25 cellular contexts compared by ENCODE assay signal in genomic region chr22:28379075-28379806, GRCh38.
DNase-seq lines count a peak whose midpoint lies in the region; ATAC-seq, FAIRE-seq and TF ChIP-seq lines count a peak whose summit lies in the region.
"Had no signal": no experiment of that assay in that cellular context is flagged by ENCODE, and none has a peak within 500 bp of the region (broad histone marks: within the 10 kb centered on the region; RNA-seq: fewer than 3 reads in every experiment).

No MANE protein-coding gene starts in this region.

- H4K12ac ChIP-seq in trophoblast cell (ENCODE audit: low read depth, low read length) = no peak overlapping the region

- no peak for TF ChIP-seq POLR2A in H1 (IDR thresholded peaks at IDR 0.05; ENCODE audit: control extremely low read depth in 1 of 2, low read depth in 2 of 2, low read length in 2 of 2)

- H4K8ac ChIP-seq in H1 (ENCODE audit: extremely low read depth, insufficient read depth, low read length) (no peak overlapping the region), trophoblast cell (ENCODE audit: low read depth, low read length) (no peak overlapping the region)

- no peak overlapping the region for H2BK120ac ChIP-seq in H1 (replicated peaks; ENCODE audit: low read depth, low read length)
- no peak overlapping the region for H2BK120ac ChIP-seq in trophoblast cell (ENCODE audit: insufficient read depth, low read length, poor library complexity)

- no peak overlapping the region for H3K4me2 ChIP-seq in H1 (ENCODE audit: insufficient read depth in 1 of 2, low read depth in 2 of 2, low read length in 2 of 2)
- H3K4me2 ChIP-seq in trophoblast cell (ENCODE audit: low read length) = no peak overlapping the region

- no peak overlapping the region for H3K18ac ChIP-seq in H1 (ENCODE audit: extremely low read depth, low read length)
- H3K18ac ChIP-seq in trophoblast cell (ENCODE audit: low read length) = no peak overlapping the region

- CTCF ChIA-PET in H1 (lab: Charles Lee; ENCODE audit: partially characterized antibody) = interaction anchor here (0.9 kb wide), 1 partner anchor 249 kb away, joined by 4 read pairs; no protein-coding TSS in a partner anchor

- H3K79me1 ChIP-seq in H1 (ENCODE audit: low read depth, low read length) (no peaks in the 10 kb centered on the region), trophoblast cell (ENCODE audit: low read length) (no peaks in the 10 kb centered on the region)

- H3K27ac ChIP-seq in H1 (ENCODE audit: low read depth, low read length) (no peak overlapping the region), upper lobe of right lung (no peak overlapping the region), trophoblast cell (ENCODE audit: low read depth, low read length) (no peak overlapping the region)
- H3K27ac ChIP-seq: dorsolateral prefrontal cortex, HL-60, suprapubic skin had no signal

- H3K23ac ChIP-seq in H1 (ENCODE audit: insufficient read length) (no peak overlapping the region), trophoblast cell (ENCODE audit: low read length) (no peak overlapping the region)

- no peak overlapping the region for H2BK15ac ChIP-seq in H1 (ENCODE audit: low read length)

- H3K4me1 ChIP-seq in H1 (replicated peaks in 1 of 4; ENCODE audit: control insufficient read depth in 3 of 4, insufficient read depth in 4 of 4, low read length in 3 of 4) (peaks cover 0 to 2% (median 0%) of the 10 kb centered on the region in 4 experiments; a peak in 2 of 7 replicates), upper lobe of right lung (peaks cover 31% of the 10 kb centered on the region), trophoblast cell (ENCODE audit: control insufficient read depth in 1 of 2, insufficient read depth in 2 of 2, low read length in 2 of 2) (peaks cover 0 to 1% of the 10 kb centered on the region in 2 experiments)

- no peak for TF ChIP-seq RAD21 in H1 (IDR thresholded peaks at IDR 0.05 in 1 of 2, conservative IDR thresholded peaks at IDR 0.05 in 1 of 2; ENCODE audit: low read depth in 2 of 2, low read length in 2 of 2)

- no peak for DNase-seq in natural killer cell treated with Interleukin-12 subunit alpha and Interleukin-12 subunit beta and Interleukin-15 and Interleukin-18, amount 100 ng/mL, for 72 hours (ENCODE audit: low spot score)
- no peak for DNase-seq in natural killer cell
- DNase-seq in NOMO-1 treated with dmso at 0.1 percent for 144 hours (lab: John Stamatoyannopoulos, UW; ENCODE audit: unreplicated experiment) = peak; percentile 49
- no peak for DNase-seq in H1 (ENCODE audit: low read depth in 1 of 2, low spot score in 2 of 2)
- DNase-seq in upper lobe of right lung = no peak
- no peak for DNase-seq in trophoblast cell
- DNase-seq: activated CD4-positive, alpha-beta T cell treated with anti-CD3 and anti-CD28 coated beads for 4 hours; activated naive CD4-positive, alpha-beta T cell treated with anti-CD3 and anti-CD28 coated beads, Interleukin-2, amount 50 U/mL, for 16 hours; CD4-positive, alpha-beta memory T cell; dorsolateral prefrontal cortex; foreskin melanocyte; immature natural killer cell; left ventricle myocardium superior; NCI-H187; NCI-H526 treated with DMSO at 0.1 percent for 48 hours; posterior cingulate gyrus; stimulated activated CD8-positive, alpha-beta memory T cell treated with anti-CD3 and anti-CD28 coated beads, Interleukin-4, amount 100 ng/mL, for 48 hours had no signal

- H3K4me3 ChIP-seq in H1 (ENCODE audit: extremely low read depth in 1 of 4, insufficient read depth in 2 of 4, low read depth in 3 of 4, low read length in 4 of 4) = no peak overlapping the region
- H3K4me3 ChIP-seq in upper lobe of right lung = no peak overlapping the region
- H3K4me3 ChIP-seq in trophoblast cell (ENCODE audit: low read depth, low read length) = no peak overlapping the region
- H3K4me3 ChIP-seq: dorsolateral prefrontal cortex, suprapubic skin had no signal

- no peaks in the 10 kb centered on the region for H3K36me3 Mint-ChIP-seq in natural killer cell treated with Interleukin-12 subunit alpha and Interleukin-12 subunit beta and Interleukin-15 and Interleukin-18, amount 100 ng/mL, for 72 hours
- H3K36me3 Mint-ChIP-seq in natural killer cell = no peaks in the 10 kb centered on the region
- H3K36me3 Mint-ChIP-seq: CD4-positive, alpha-beta memory T cell; IgD-negative memory B cell; immature natural killer cell had no signal

- POLR2A ChIA-PET in H1 (lab: Charles Lee; ENCODE audit: partially characterized antibody) = no interaction called here

- no peaks in the 10 kb centered on the region for H4K20me1 ChIP-seq in H1 (replicated peaks in 1 of 2; ENCODE audit: control insufficient read depth in 1 of 2, insufficient read depth in 2 of 2, low read length in 2 of 2)

- H2BK20ac ChIP-seq in H1 (ENCODE audit: low read length) = no peak overlapping the region

- no peak overlapping the region for H2BK5ac ChIP-seq in H1 (ENCODE audit: low read depth, low read length)
- no peak overlapping the region for H2BK5ac ChIP-seq in trophoblast cell (ENCODE audit: low read depth, low read length, poor library complexity)

- H4K5ac ChIP-seq in H1 (ENCODE audit: insufficient read length, low read depth, low read length) = no peak overlapping the region

- H3K9me3 Mint-ChIP-seq in natural killer cell treated with Interleukin-12 subunit alpha and Interleukin-12 subunit beta and Interleukin-15 and Interleukin-18, amount 100 ng/mL, for 72 hours = no peaks in the 10 kb centered on the region
- no peaks in the 10 kb centered on the region for H3K9me3 Mint-ChIP-seq in natural killer cell
- H3K9me3 Mint-ChIP-seq: immature natural killer cell had no signal

- H2BK12ac ChIP-seq in H1 (ENCODE audit: low read depth, low read length) (no peak overlapping the region), trophoblast cell (ENCODE audit: low read length) (no peak overlapping the region)

- H3K27me3 ChIP-seq in H1 (replicated peaks in 1 of 4; ENCODE audit: control insufficient read depth in 3 of 4, extremely low read depth in 1 of 4, insufficient read depth in 3 of 4, low read length in 3 of 4) = no peaks in the 10 kb centered on the region
- H3K27me3 ChIP-seq in upper lobe of right lung = no peaks in the 10 kb centered on the region
- H3K27me3 ChIP-seq in trophoblast cell (ENCODE audit: insufficient read depth, low read length) = no peaks in the 10 kb centered on the region
- H3K27me3 ChIP-seq: dorsolateral prefrontal cortex, suprapubic skin had no signal

- H3K9ac ChIP-seq in H1 (replicated peaks in 1 of 4; ENCODE audit: extremely low read depth in 1 of 4, low read depth in 3 of 4, low read length in 3 of 4) (no peak overlapping the region), trophoblast cell (ENCODE audit: low read length) (no peak overlapping the region)

- no peak overlapping the region for H4K91ac ChIP-seq in H1 (replicated peaks; ENCODE audit: insufficient read length, low read length)
- H4K91ac ChIP-seq in trophoblast cell (ENCODE audit: low read depth, low read length) = no peak overlapping the region

- no peak for TF ChIP-seq EP300 in H1 (IDR thresholded peaks at IDR 0.05; ENCODE audit: borderline replicate concordance in 1 of 2, low read depth in 2 of 2, low read length in 2 of 2)

- no peak overlapping the region for H3K14ac ChIP-seq in H1 (ENCODE audit: insufficient read length)
- H3K14ac ChIP-seq in trophoblast cell (ENCODE audit: low read length) = no peak overlapping the region

- H3K9me3 ChIP-seq in H1 (ENCODE audit: insufficient read depth in 2 of 2, low read depth in 1 of 2, low read length in 1 of 2) (no peaks in the 10 kb centered on the region), upper lobe of right lung (no peaks in the 10 kb centered on the region), trophoblast cell (ENCODE audit: insufficient read depth, low read depth, low read length) (no peaks in the 10 kb centered on the region)
- H3K9me3 ChIP-seq: suprapubic skin had no signal

- H3K23me2 ChIP-seq in H1 (ENCODE audit: low read depth, low read length) = no peaks in the 10 kb centered on the region

- ATAC-seq in natural killer cell treated with Interleukin-12 subunit alpha and Interleukin-12 subunit beta and Interleukin-15 and Interleukin-18, amount 100 ng/mL, for 72 hours = peak; percentile 50 to 81
- ATAC-seq in natural killer cell = no peak
- peak; percentile 45 for ATAC-seq in upper lobe of right lung
- no peak for ATAC-seq in GM21528 (IDR thresholded peaks at IDR 0.05; ENCODE audit: low FRiP score, unreplicated experiment)
- ATAC-seq in esophagus mucosa = no peak
- ATAC-seq: left ventricle myocardium superior, Right ventricle myocardium inferior had no signal

- FAIRE-seq in H1 (lab: Jason Lieb, UNC) = no peak
- FAIRE-seq: GM18507, H54 had no signal

- H3K79me2 ChIP-seq in H1 (ENCODE audit: control insufficient read depth in 1 of 2, insufficient read depth in 2 of 2, low read length in 2 of 2) (no peaks in the 10 kb centered on the region), trophoblast cell (ENCODE audit: control insufficient read depth, insufficient read depth, low read length, poor library complexity) (no peaks in the 10 kb centered on the region)

- H3K4me1 Mint-ChIP-seq in natural killer cell treated with Interleukin-12 subunit alpha and Interleukin-12 subunit beta and Interleukin-15 and Interleukin-18, amount 100 ng/mL, for 72 hours (ENCODE audit: low read depth in 2 of 2) = peaks cover 7 to 16% of the 10 kb centered on the region in 2 donors
- no peaks in the 10 kb centered on the region for H3K4me1 Mint-ChIP-seq in natural killer cell
- H3K4me1 Mint-ChIP-seq: CD4-positive, alpha-beta memory T cell; IgD-negative memory B cell; immature natural killer cell had no signal

- intact Hi-C loops in natural killer cell (cut with micrococcal nuclease) = no loop called here
- intact Hi-C loops in upper lobe of right lung (cut with DNase I) = no loop called here

- H3K27ac Mint-ChIP-seq in natural killer cell treated with Interleukin-12 subunit alpha and Interleukin-12 subunit beta and Interleukin-15 and Interleukin-18, amount 100 ng/mL, for 72 hours = peak overlapping the region; percentile 1 to 73
- no peak overlapping the region for H3K27ac Mint-ChIP-seq in natural killer cell
- H3K27ac Mint-ChIP-seq: CD4-positive, alpha-beta memory T cell; IgD-negative memory B cell; immature natural killer cell had no signal

- H3K36me3 ChIP-seq in H1 (ENCODE audit: control insufficient read depth in 2 of 4, insufficient read depth in 4 of 4, low read length in 3 of 4) (no peaks in the 10 kb centered on the region), upper lobe of right lung (no peaks in the 10 kb centered on the region), trophoblast cell (ENCODE audit: control insufficient read depth in 1 of 2, insufficient read depth in 2 of 2, low read length in 2 of 2) (no peaks in the 10 kb centered on the region)
- H3K36me3 ChIP-seq: suprapubic skin had no signal

- no peak overlapping the region for H3K56ac ChIP-seq in H1 (replicated peaks; ENCODE audit: insufficient read length, low read depth, low read length)

- TF ChIP-seq CTCF in natural killer cell (IDR thresholded peaks at IDR 0.05) (no peak), H1 (IDR thresholded peaks at IDR 0.05; ENCODE audit: control extremely low read depth in 1 of 3, insufficient read depth in 1 of 3, low read depth in 1 of 3, low read length in 3 of 3) (no peak), upper lobe of right lung (IDR thresholded peaks at IDR 0.05) (no peak)

- H3K4ac ChIP-seq in H1 (replicated peaks; ENCODE audit: insufficient read length, low read depth, low read length) (no peak overlapping the region), trophoblast cell (ENCODE audit: low read depth, low read length) (no peak overlapping the region)

- H3K27me3 Mint-ChIP-seq in natural killer cell treated with Interleukin-12 subunit alpha and Interleukin-12 subunit beta and Interleukin-15 and Interleukin-18, amount 100 ng/mL, for 72 hours = peaks cover 5 to 7% of the 10 kb centered on the region in 2 donors
- peaks cover 0 to 2% of the 10 kb centered on the region in 2 donors for H3K27me3 Mint-ChIP-seq in natural killer cell (ENCODE audit: low read depth in 2 of 2)

- H2AFZ ChIP-seq in H1 (ENCODE audit: low read length) = no peak overlapping the region
- no peak overlapping the region for H2AFZ ChIP-seq in trophoblast cell (ENCODE audit: insufficient read depth, low read length, poor library complexity)

- H2AK5ac ChIP-seq in H1 (ENCODE audit: low read depth, low read length) (no peak overlapping the region), trophoblast cell (ENCODE audit: low read length) (no peak overlapping the region)

- H3K4me3 Mint-ChIP-seq in natural killer cell treated with Interleukin-12 subunit alpha and Interleukin-12 subunit beta and Interleukin-15 and Interleukin-18, amount 100 ng/mL, for 72 hours = peak overlapping the region; percentile 2
- no peak overlapping the region for H3K4me3 Mint-ChIP-seq in natural killer cell
- H3K4me3 Mint-ChIP-seq: CD4-positive, alpha-beta memory T cell; IgD-negative memory B cell; immature natural killer cell had no signal

Comparison
In these comparisons a context has a peak if more than half of its experiments do, and no peak if none do; other contexts are left out.
1. ATAC-seq: peak in natural killer cell treated with Interleukin-12 subunit alpha and Interleukin-12 subunit beta and Interleukin-15 and Interleukin-18, amount 100 ng/mL, for 72 hours (2 of 2) and upper lobe of right lung (single experiment); none in natural killer cell (0 of 3), GM21528 (single experiment) and esophagus mucosa (single experiment).
2. H3K27ac Mint-ChIP-seq: peak in natural killer cell treated with Interleukin-12 subunit alpha and Interleukin-12 subunit beta and Interleukin-15 and Interleukin-18, amount 100 ng/mL, for 72 hours (2 of 2); none in natural killer cell (0 of 2).